20 cellular contexts compared by ENCODE assay signal in genomic region chr16:1088295-1089170, GRCh38. TPM values are rescaled to one million over a fixed set of nuclear protein-coding genes. Genes with fewer than 3 reads are reported as not detected.
DNase-seq lines count a peak whose midpoint lies in the region; TF ChIP-seq lines count a peak whose summit lies in the region.
"Had no signal": no experiment of that assay in that cellular context is flagged by ENCODE, and none has a peak within 500 bp of the region (broad histone marks: within the 10 kb centered on the region; RNA-seq: fewer than 3 reads in every experiment).

No MANE protein-coding gene starts in this region.

- peaks cover 0 to 7% (median 0%) of the 10 kb centered on the region in 3 donors for H3K36me3 ChIP-seq in tibial nerve
- H3K36me3 ChIP-seq: vagina had no signal

- peaks cover 0 to 86% of the 10 kb centered on the region in 2 donors for H3K27me3 ChIP-seq in tibial nerve
- H3K27me3 ChIP-seq: vagina had no signal

- H3K4me3 ChIP-seq in tibial nerve, result no peak overlapping the region

- H3K4me1 ChIP-seq in tibial nerve, result peaks cover 0 to 13% (median 3%) of the 10 kb centered on the region in 4 donors

- DNase-seq in Caki2 (ENCODE audit: low read depth) (peak; percentile 59), NCI-H1092 treated with DMSO at 0.1 percent for 48 hours (lab: John Stamatoyannopoulos, UW) (peak; percentile 77), mucosa of gallbladder (ENCODE audit: low spot score) (peak; percentile 39), tibial nerve (ENCODE audit: low spot score in 2 of 2) (no peak), hippocampal formation (lab: John Stamatoyannopoulos, UW) (no peak)
- DNase-seq in effector CD4-positive, alpha-beta T cell, result no peak
- DNase-seq: activated CD4-positive, alpha-beta memory T cell treated with anti-CD3 and anti-CD28 coated beads, Interleukin-2, amount 10 ng/mL, durations not matched to agents 7 days and 5 days; activated effector memory CD4-positive, alpha-beta T cell treated with anti-CD3 and anti-CD28 coated beads, Interleukin-2, amount 50 U/mL, for 16 hours; activated naive CD8-positive, alpha-beta T cell treated with anti-CD3 and anti-CD28 coated beads, Interleukin-2, amount 50 U/mL, for 24 hours; GF-D8; HCEC 1CT; head of caudate nucleus; NCI-H1694 treated with DMSO at 0.1 percent for 48 hours; NCI-H524 treated with DMSO at 0.1 percent for 48 hours; posterior cingulate gyrus; T1000 had no signal

- H3K27ac ChIP-seq in VCaP, result peak overlapping the region; percentile 98
- no peak overlapping the region for H3K27ac ChIP-seq in tibial nerve
- H3K27ac ChIP-seq: vagina had no signal

- in situ Hi-C loops in Caki2 (cut with HindIII; ENCODE audit: low pct_unique_long_range_greater_than_20kb, low sequenced_read_pairs), result no loop called here

- TF ChIP-seq POLR2A in tibial nerve (IDR thresholded peaks at IDR 0.05), result no peak

- TF ChIP-seq CTCF in VCaP (conservative IDR thresholded peaks at IDR 0.05) (no peak), tibial nerve (IDR thresholded peaks at IDR 0.05) (no peak)

- peaks cover 0 to 32% (median 2%) of the 10 kb centered on the region in 4 donors for H3K9me3 ChIP-seq in tibial nerve

- WGBS in tibial nerve, 2 donors, result 81% methylated on average over 36 to 37 of the region's 40 CpGs

- no peak for TF ChIP-seq EP300 in tibial nerve (IDR thresholded peaks at IDR 0.05)

RNA-seq across cellular contexts. Expression of gene C1QTNF8, which starts 7.5 kb away (rescaled TPM):
- not detected in 2 replicates for total RNA-seq in Caki2 (2014; rRNA removed; shearing (Covaris generic); ENCODE audit: low replicate concordance)
- total RNA-seq in mucosa of gallbladder (not detected), tibial nerve (not detected)
- total RNA-seq: activated CD4-positive, alpha-beta memory T cell treated with anti-CD3 and anti-CD28 coated beads, Interleukin-2, amount 10 ng/mL, durations not matched to agents 7 days and 5 days; lower leg skin; mononuclear cell; vagina had no signal

RNA-seq across cellular contexts. Expression of gene SSTR5, which starts 16.0 kb away (rescaled TPM):
- total RNA-seq in Caki2 (2014; rRNA removed; shearing (Covaris generic); ENCODE audit: low replicate concordance), result 4.0 and 9.1 TPM in 2 replicates
- total RNA-seq in mucosa of gallbladder (5.8 TPM), tibial nerve (not detected)
- total RNA-seq: activated CD4-positive, alpha-beta memory T cell treated with anti-CD3 and anti-CD28 coated beads, Interleukin-2, amount 10 ng/mL, durations not matched to agents 7 days and 5 days; mononuclear cell had no signal

Comparison
In these comparisons a context has a peak if more than half of its experiments do, and no peak if none do; other contexts are left out.
1. DNase-seq: peak in Caki2 (single experiment), NCI-H1092 treated with DMSO at 0.1 percent for 48 hours (single experiment) and mucosa of gallbladder (single experiment); none in tibial nerve (0 of 2), hippocampal formation (0 of 2) and effector CD4-positive, alpha-beta T cell (single experiment).